In genomic region chr19:50728084-50728737, GRCh38 we compare ENCODE assay signal across 8 cellular contexts. TPM values are rescaled to one million over a fixed set of nuclear protein-coding genes. Genes with fewer than 3 reads are reported as not detected.
DNase-seq lines count a peak whose midpoint lies in the region; ATAC-seq and TF ChIP-seq lines count a peak whose summit lies in the region.

No MANE protein-coding gene starts in this region.

- DNase-seq in CD8-positive, alpha-beta T cell, result peak; percentile 49 to 86 (median 73)
- DNase-seq in NOMO-1 treated with dmso at 0.1 percent for 144 hours (lab: John Stamatoyannopoulos, UW; ENCODE audit: unreplicated experiment), result peak; percentile 97
- DNase-seq in activated naive CD4-positive, alpha-beta T cell treated with Interleukin-2 at 50 U/mL for 16 hours, result peak; percentile 45
- peak; percentile 82 for DNase-seq in left ventricle myocardium superior
- DNase-seq in gastrocnemius medialis, result peak; percentile 32 to 35

- peak overlapping the region; percentile 56 for H3K27ac Mint-ChIP-seq in CD8-positive, alpha-beta T cell

- no peaks in the 10 kb centered on the region for H3K36me3 ChIP-seq in CD8-positive, alpha-beta T cell (ENCODE audit: insufficient read depth, low read length)
- no peaks in the 10 kb centered on the region for H3K36me3 ChIP-seq in gastrocnemius medialis

- peaks cover 10% of the 10 kb centered on the region for H3K27me3 Mint-ChIP-seq in CD8-positive, alpha-beta T cell (ENCODE audit: low read depth)

- no peak for TF ChIP-seq POLR2A in gastrocnemius medialis (IDR thresholded peaks at IDR 0.05)

- no peaks in the 10 kb centered on the region for H3K9me3 ChIP-seq in CD8-positive, alpha-beta T cell (ENCODE audit: low read length)
- no peaks in the 10 kb centered on the region for H3K9me3 ChIP-seq in gastrocnemius medialis

- POLR2A ChIA-PET in CD8-positive, alpha-beta T cell (lab: Charles Lee), result interaction anchor here (0.6 kb wide), 1 partner anchor 185 kb away, joined by 3 read pairs; no protein-coding TSS in a partner anchor

- peaks cover 2% of the 10 kb centered on the region for H3K36me3 Mint-ChIP-seq in CD8-positive, alpha-beta T cell

- no peak overlapping the region for H3K4me3 ChIP-seq in CD8-positive, alpha-beta T cell (ENCODE audit: low read depth, low read length)
- H3K4me3 ChIP-seq in gastrocnemius medialis, result no peak overlapping the region

- no peak overlapping the region for H3K27ac ChIP-seq in CD8-positive, alpha-beta T cell (ENCODE audit: low read depth, low read length)
- no peak overlapping the region for H3K27ac ChIP-seq in gastrocnemius medialis

- CTCF ChIA-PET in CD8-positive, alpha-beta T cell (lab: Charles Lee), result interaction anchor here (1.0 kb wide), 1 partner anchor 49 kb away, joined by 3 read pairs; no protein-coding TSS in a partner anchor

- H3K4me1 ChIP-seq in CD8-positive, alpha-beta T cell (ENCODE audit: insufficient read depth, low read length), result peaks cover 41% of the 10 kb centered on the region
- peaks cover 0 to 5% of the 10 kb centered on the region in 2 donors for H3K4me1 ChIP-seq in gastrocnemius medialis

- intact Hi-C loops in CD8-positive, alpha-beta T cell (cut with DNase I, micrococcal nuclease), result loop anchor here in 1 of 2 experiments (10.0 kb wide), 3 partner anchors 343 to 637 kb away; partner anchors contain the start of genes CLDND2, CTU1, ETFB and POLD1
- intact Hi-C loops in left ventricle myocardium superior (cut with micrococcal nuclease), result no loop called here
- intact Hi-C loops in gastrocnemius medialis (cut with DNase I; ENCODE audit: low total_unique reads), result no loop called here

- no peaks in the 10 kb centered on the region for H3K9me3 Mint-ChIP-seq in CD8-positive, alpha-beta T cell

- in situ Hi-C loops in gastrocnemius medialis (cut with MboI; ENCODE audit: low sequenced_read_pairs in 4 of 4), result no loop called here

- H3K27me3 ChIP-seq in CD8-positive, alpha-beta T cell (ENCODE audit: insufficient read depth, low read length), result no peaks in the 10 kb centered on the region
- peaks cover 19 to 38% (median 35%) of the 10 kb centered on the region in 3 donors for H3K27me3 ChIP-seq in gastrocnemius medialis

- peak; percentile 24 for ATAC-seq in CD8-positive, alpha-beta T cell
- ATAC-seq in left ventricle myocardium superior (peak; percentile 16), gastrocnemius medialis (no peak), HG02759 (IDR thresholded peaks at IDR 0.05; ENCODE audit: unreplicated experiment) (no peak), HG02840 (IDR thresholded peaks at IDR 0.05; ENCODE audit: low FRiP score, unreplicated experiment) (no peak), HG02884 (IDR thresholded peaks at IDR 0.05; ENCODE audit: unreplicated experiment) (no peak)

- H3K4me1 Mint-ChIP-seq in CD8-positive, alpha-beta T cell (ENCODE audit: low read depth), result peaks cover 38% of the 10 kb centered on the region

- no peak for TF ChIP-seq CTCF in CD8-positive, alpha-beta T cell (IDR thresholded peaks at IDR 0.05)
- no peak for TF ChIP-seq CTCF in gastrocnemius medialis (IDR thresholded peaks at IDR 0.05 in 4 of 5, conservative IDR thresholded peaks at IDR 0.05 in 1 of 5)

- H3K4me3 Mint-ChIP-seq in CD8-positive, alpha-beta T cell, result peak overlapping the region; percentile 29

RNA-seq across cellular contexts. Expression of gene CLEC11A, which starts 5.0 kb away (rescaled TPM):
- total RNA-seq in CD8-positive, alpha-beta T cell, result 1 to 10 TPM; 5.7 TPM
- total RNA-seq in left ventricle myocardium superior (2.9 TPM), gastrocnemius medialis (1 to 10 TPM; 2.1 to 5.0 (median 2.7) TPM)

RNA-seq across cellular contexts. Expression of gene SHANK1, which starts 8.6 kb away (rescaled TPM):
- 1 to 10 TPM; 1.2 to 1.6 TPM for total RNA-seq in CD8-positive, alpha-beta T cell
- total RNA-seq in left ventricle myocardium superior (0.32 TPM), gastrocnemius medialis (under 1 TPM in 1 of 4 donors, not detected in 3; 0.68 TPM)

RNA-seq across cellular contexts. Expression of gene GPR32, which starts 42.1 kb away (rescaled TPM):
- not detected for total RNA-seq in CD8-positive, alpha-beta T cell
- total RNA-seq in left ventricle myocardium superior (not detected), gastrocnemius medialis (not detected)

Comparison
In these comparisons a context has a peak if more than half of its experiments do, and no peak if none do; other contexts are left out.
1. ATAC-seq: peak in CD8-positive, alpha-beta T cell (single experiment) and left ventricle myocardium superior (single experiment); none in gastrocnemius medialis (0 of 2), HG02759 (single experiment), HG02840 (single experiment) and HG02884 (single experiment).
2. DNase-seq: peak in every context shown above with its lines; median percentile 97 in NOMO-1 treated with dmso at 0.1 percent for 144 hours; 82 in left ventricle myocardium superior; 73 in CD8-positive, alpha-beta T cell; 45 in activated naive CD4-positive, alpha-beta T cell treated with Interleukin-2 at 50 U/mL for 16 hours; 34 in gastrocnemius medialis.